19 cellular contexts compared by ENCODE assay signal in the genomic region with DNA sequence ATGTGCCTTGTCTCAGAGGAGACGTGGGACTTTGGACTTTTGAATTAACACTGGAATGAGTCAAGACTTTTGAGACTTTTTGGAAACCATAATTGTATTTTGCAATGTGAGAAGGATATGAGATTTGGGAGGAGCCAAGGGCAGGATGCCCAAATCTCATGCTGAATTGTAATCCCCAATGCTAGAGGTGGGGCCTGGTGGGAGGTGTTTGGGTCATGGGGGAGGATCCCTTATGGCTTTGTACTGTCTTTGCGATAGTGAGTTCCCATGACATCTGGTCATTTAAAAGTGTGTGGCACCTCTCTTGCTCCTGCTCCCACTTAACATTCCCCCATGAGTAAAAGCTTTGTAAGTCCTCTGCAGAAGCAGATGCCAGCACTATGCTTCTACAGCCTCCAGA. TPM values are rescaled to one million over a fixed set of nuclear protein-coding genes. Genes with fewer than 3 reads are reported as not detected.
A peak's percentile ranks its signal among the peaks of the same experiment; 100 is the strongest.
DNase-seq lines count a peak whose midpoint lies in the region; TF ChIP-seq lines count a peak whose summit lies in the region.
"Had no signal": no experiment of that assay in that cellular context is flagged by ENCODE, and none has a peak within 500 bp of the region (broad histone marks: within the 10 kb centered on the region; RNA-seq: fewer than 3 reads in every experiment).

No MANE protein-coding gene starts in this region.

- DNase-seq in MG63 (peak; percentile 22), fibroblast of mammary gland (ENCODE audit: low read depth) (peak; percentile 20), right atrium auricular region (ENCODE audit: low spot score) (peak; percentile 62), DMS53 treated with DMSO at 0.1 percent for 48 hours (lab: John Stamatoyannopoulos, UW; ENCODE audit: unreplicated experiment) (no peak), DMS 273 (lab: John Stamatoyannopoulos, UW; ENCODE audit: unreplicated experiment) (no peak), osteoblast (ENCODE audit: insufficient read length, low spot score, missing footprints) (no peak)
- DNase-seq in activated T-helper 1 cell treated with anti-CD3 and anti-CD28 coated beads, Interleukin-12 subunit alpha, Interleukin-12 subunit beta, Interleukin-2, Interleukin-4 antibody, amounts not matched to agents 30 ng/mL and 10 ng/mL and 1 ng/mL, durations not matched to agents 14 hours and 24 hours and 36 hours (ENCODE audit: low spot score) = no peak
- DNase-seq: BE2C, DMS79 treated with DMSO at 0.1 percent for 48 hours, H9, HFFc6, NCI-H1105 treated with DMSO at 0.1 percent for 48 hours, NCI-H2029 treated with DMSO at 0.1 percent for 48 hours, NCI-H226, NCI-H510A treated with DMSO at 0.1 percent for 48 hours, NCI-H774, Peyer's patch had no signal

- H2AFZ ChIP-seq in osteoblast (ENCODE audit: low read length) = no peak overlapping the region

- no peak for TF ChIP-seq CTCF in 22Rv1 (IDR thresholded peaks at IDR 0.05)
- TF ChIP-seq CTCF in fibroblast of mammary gland (conservative IDR thresholded peaks at IDR 0.05; ENCODE audit: control insufficient read depth, insufficient read depth, low read depth, low read length) = no peak
- TF ChIP-seq CTCF in right atrium auricular region (IDR thresholded peaks at IDR 0.05) = no peak
- TF ChIP-seq CTCF in osteoblast (IDR thresholded peaks at IDR 0.05; ENCODE audit: extremely low read depth, low read depth, low read length) = no peak

- H3K4me3 Mint-ChIP-seq in activated T-helper 1 cell treated with anti-CD3 and anti-CD28 coated beads, Interleukin-12 subunit alpha, Interleukin-12 subunit beta, Interleukin-2, Interleukin-4 antibody, amounts not matched to agents 30 ng/mL and 10 ng/mL and 1 ng/mL, durations not matched to agents 14 hours and 24 hours and 36 hours = no peak overlapping the region
- H3K4me3 Mint-ChIP-seq: H9, HFFc6 had no signal

- H3K4me1 ChIP-seq in right atrium auricular region = no peaks in the 10 kb centered on the region
- H3K4me1 ChIP-seq in osteoblast (ENCODE audit: insufficient read depth, low read length) = no peaks in the 10 kb centered on the region
- H3K4me1 ChIP-seq: BE2C, Peyer's patch had no signal

- no peaks in the 10 kb centered on the region for H3K79me2 ChIP-seq in osteoblast (ENCODE audit: insufficient read depth, low read length)

- H3K9me3 Mint-ChIP-seq in activated T-helper 1 cell treated with anti-CD3 and anti-CD28 coated beads, Interleukin-12 subunit alpha, Interleukin-12 subunit beta, Interleukin-2, Interleukin-4 antibody, amounts not matched to agents 30 ng/mL and 10 ng/mL and 1 ng/mL, durations not matched to agents 14 hours and 24 hours and 36 hours = no peaks in the 10 kb centered on the region

- H3K27me3 ChIP-seq in MG63 (no peaks in the 10 kb centered on the region), right atrium auricular region (no peaks in the 10 kb centered on the region), osteoblast (ENCODE audit: insufficient read depth, low read length) (no peaks in the 10 kb centered on the region)
- H3K27me3 ChIP-seq: BE2C, Peyer's patch had no signal

- no peaks in the 10 kb centered on the region for H3K4me1 Mint-ChIP-seq in activated T-helper 1 cell treated with anti-CD3 and anti-CD28 coated beads, Interleukin-12 subunit alpha, Interleukin-12 subunit beta, Interleukin-2, Interleukin-4 antibody, amounts not matched to agents 30 ng/mL and 10 ng/mL and 1 ng/mL, durations not matched to agents 14 hours and 24 hours and 36 hours (ENCODE audit: low read depth)
- H3K4me1 Mint-ChIP-seq: H9 had no signal

- H3K4me2 ChIP-seq in osteoblast (ENCODE audit: insufficient read depth, low read length) = no peak overlapping the region
- H3K4me2 ChIP-seq: KMS-11 had no signal

- no peak overlapping the region for H3K27ac Mint-ChIP-seq in activated T-helper 1 cell treated with anti-CD3 and anti-CD28 coated beads, Interleukin-12 subunit alpha, Interleukin-12 subunit beta, Interleukin-2, Interleukin-4 antibody, amounts not matched to agents 30 ng/mL and 10 ng/mL and 1 ng/mL, durations not matched to agents 14 hours and 24 hours and 36 hours
- H3K27ac Mint-ChIP-seq: H9, HFFc6 had no signal

- no peaks in the 10 kb centered on the region for H4K20me1 ChIP-seq in osteoblast (ENCODE audit: insufficient read depth, low read length)

- no peaks in the 10 kb centered on the region; the same call in 1 of the 2 replicates for H3K9me3 ChIP-seq in MG63
- no peaks in the 10 kb centered on the region for H3K9me3 ChIP-seq in right atrium auricular region
- H3K9me3 ChIP-seq in osteoblast (ENCODE audit: low read depth, low read length) = no peaks in the 10 kb centered on the region
- H3K9me3 ChIP-seq: BE2C, Peyer's patch had no signal

- no peak overlapping the region for H3K4me3 ChIP-seq in MG63
- H3K4me3 ChIP-seq in fibroblast of mammary gland (ENCODE audit: control insufficient read depth, low read depth, low read length) = no peak overlapping the region
- no peak overlapping the region for H3K4me3 ChIP-seq in right atrium auricular region
- no peak overlapping the region for H3K4me3 ChIP-seq in osteoblast (ENCODE audit: insufficient read depth, low read length)
- H3K4me3 ChIP-seq: Peyer's patch had no signal

- H3K27ac ChIP-seq in 22Rv1 (peak overlapping the region; percentile 64), right atrium auricular region (no peak overlapping the region), osteoblast (ENCODE audit: low read depth, low read length) (no peak overlapping the region)
- H3K27ac ChIP-seq: KMS-11, Peyer's patch had no signal

- H3K27me3 Mint-ChIP-seq in activated T-helper 1 cell treated with anti-CD3 and anti-CD28 coated beads, Interleukin-12 subunit alpha, Interleukin-12 subunit beta, Interleukin-2, Interleukin-4 antibody, amounts not matched to agents 30 ng/mL and 10 ng/mL and 1 ng/mL, durations not matched to agents 14 hours and 24 hours and 36 hours (ENCODE audit: insufficient read depth) = no peaks in the 10 kb centered on the region

- peaks cover 4% of the 10 kb centered on the region for H3K36me3 Mint-ChIP-seq in activated T-helper 1 cell treated with anti-CD3 and anti-CD28 coated beads, Interleukin-12 subunit alpha, Interleukin-12 subunit beta, Interleukin-2, Interleukin-4 antibody, amounts not matched to agents 30 ng/mL and 10 ng/mL and 1 ng/mL, durations not matched to agents 14 hours and 24 hours and 36 hours (ENCODE audit: low read depth)

- H3K36me3 ChIP-seq in MG63 = no peaks in the 10 kb centered on the region; the same call in none of the 2 replicates
- H3K36me3 ChIP-seq in right atrium auricular region = peaks cover 23% of the 10 kb centered on the region
- H3K36me3 ChIP-seq in osteoblast (ENCODE audit: insufficient read depth, low read length) = peaks cover 4% of the 10 kb centered on the region
- H3K36me3 ChIP-seq: BE2C had no signal

- intact Hi-C loops in activated T-helper 1 cell treated with anti-CD3 and anti-CD28 coated beads, Interleukin-12 subunit alpha, Interleukin-12 subunit beta, Interleukin-2, Interleukin-4 antibody, amounts not matched to agents 30 ng/mL and 10 ng/mL and 1 ng/mL, durations not matched to agents 14 hours and 24 hours and 36 hours (cut with micrococcal nuclease) = no loop called here

RNA-seq across cellular contexts. Expression of a gene that starts 39.2 kb away (rescaled TPM):
- total RNA-seq in MG63 (2014; rRNA removed; shearing (Covaris generic); ENCODE audit: low replicate concordance) = 31.1 and 39.5 TPM in 2 replicates
- total RNA-seq in right atrium auricular region = 1 to 10 TPM; 6.8 to 6.9 TPM
- total RNA-seq in activated T-helper 1 cell treated with anti-CD3 and anti-CD28 coated beads, Interleukin-12 subunit alpha, Interleukin-12 subunit beta, Interleukin-2, Interleukin-4 antibody, amounts not matched to agents 30 ng/mL and 10 ng/mL and 1 ng/mL, durations not matched to agents 14 hours and 24 hours and 36 hours = 55.4 and 55.5 TPM in 2 replicates
- 14.7 and 18.8 TPM in 2 replicates for total RNA-seq in osteoblast

RNA-seq across cellular contexts. Expression of a gene that starts 40.0 kb away (rescaled TPM):
- total RNA-seq in MG63 (2014; rRNA removed; shearing (Covaris generic); ENCODE audit: low replicate concordance) = 5.6 and 7.4 TPM in 2 replicates
- total RNA-seq in right atrium auricular region (10 to 100 TPM in 1 of 2 donors, 1 to 10 TPM in 1; 9.4 to 13.0 TPM), osteoblast (30.1 and 33.7 TPM in 2 replicates)
- total RNA-seq in activated T-helper 1 cell treated with anti-CD3 and anti-CD28 coated beads, Interleukin-12 subunit alpha, Interleukin-12 subunit beta, Interleukin-2, Interleukin-4 antibody, amounts not matched to agents 30 ng/mL and 10 ng/mL and 1 ng/mL, durations not matched to agents 14 hours and 24 hours and 36 hours = 11.1 and 11.3 TPM in 2 replicates

RNA-seq across cellular contexts. Expression of a gene that starts 40.1 kb away (rescaled TPM):
- total RNA-seq in MG63 (2014; rRNA removed; shearing (Covaris generic); ENCODE audit: low replicate concordance) = 38.3 and 39.6 TPM in 2 replicates
- 10 to 100 TPM; 14.4 to 20.7 TPM for total RNA-seq in right atrium auricular region
- total RNA-seq in activated T-helper 1 cell treated with anti-CD3 and anti-CD28 coated beads, Interleukin-12 subunit alpha, Interleukin-12 subunit beta, Interleukin-2, Interleukin-4 antibody, amounts not matched to agents 30 ng/mL and 10 ng/mL and 1 ng/mL, durations not matched to agents 14 hours and 24 hours and 36 hours = 38.0 and 39.5 TPM in 2 replicates
- 35.4 and 35.5 TPM in 2 replicates for total RNA-seq in osteoblast

RNA-seq across cellular contexts. Expression of a gene that starts 44.6 kb away (rescaled TPM):
- total RNA-seq in MG63 (2014; rRNA removed; shearing (Covaris generic); ENCODE audit: low replicate concordance) = 61.4 TPM in 2 replicates
- total RNA-seq in right atrium auricular region (10 to 100 TPM; 39.8 to 62.6 TPM), osteoblast (78.7 and 80.7 TPM in 2 replicates)
- total RNA-seq in activated T-helper 1 cell treated with anti-CD3 and anti-CD28 coated beads, Interleukin-12 subunit alpha, Interleukin-12 subunit beta, Interleukin-2, Interleukin-4 antibody, amounts not matched to agents 30 ng/mL and 10 ng/mL and 1 ng/mL, durations not matched to agents 14 hours and 24 hours and 36 hours = 158 and 160 TPM in 2 replicates

Comparison
In these comparisons a context has a peak if more than half of its experiments do, and no peak if none do; other contexts are left out.
1. DNase-seq: peak in MG63 (single experiment), fibroblast of mammary gland (single experiment) and right atrium auricular region (single experiment); none in activated T-helper 1 cell treated with anti-CD3 and anti-CD28 coated beads, Interleukin-12 subunit alpha, Interleukin-12 subunit beta, Interleukin-2, Interleukin-4 antibody, amounts not matched to agents 30 ng/mL and 10 ng/mL and 1 ng/mL, durations not matched to agents 14 hours and 24 hours and 36 hours (single experiment), DMS53 treated with DMSO at 0.1 percent for 48 hours (single experiment), DMS 273 (single experiment) and osteoblast (single experiment).